In genomic region chr12:28563286-28563685, GRCh38 we compare ENCODE assay signal across 20 cellular contexts.
DNase-seq lines count a peak whose midpoint lies in the region; ATAC-seq and TF ChIP-seq lines count a peak whose summit lies in the region.
"Had no signal": no experiment of that assay in that cellular context is flagged by ENCODE, and none has a peak within 500 bp of the region (broad histone marks: within the 10 kb centered on the region; RNA-seq: fewer than 3 reads in every experiment).

No MANE protein-coding gene starts in this region.

- no peak overlapping the region for H3K9ac ChIP-seq in MM.1S (ENCODE audit: low read length)

- POLR2A ChIA-PET in WTC11 (lab: Charles Lee): no interaction called here

- no peaks in the 10 kb centered on the region for H3K36me3 ChIP-seq in MM.1S (replicated peaks; ENCODE audit: insufficient read depth, low read length)
- H3K36me3 ChIP-seq: Peyer's patch had no signal

- H3K79me2 ChIP-seq in MM.1S (ENCODE audit: low read length): no peaks in the 10 kb centered on the region

- H3K4me3 ChIP-seq in AG10803 (ENCODE audit: low read length) (no peak overlapping the region), fibroblast of mammary gland (ENCODE audit: control insufficient read depth, low read depth, low read length) (no peak overlapping the region), MM.1S (ENCODE audit: low read length) (no peak overlapping the region)
- H3K4me3 ChIP-seq: Peyer's patch had no signal

- H3K27ac Mint-ChIP-seq in WTC11: no peak overlapping the region

- no peaks in the 10 kb centered on the region for H3K27me3 Mint-ChIP-seq in WTC11 (ENCODE audit: low read depth)

- no peak for TF ChIP-seq CTCF in AG10803 (conservative IDR thresholded peaks at IDR 0.05; ENCODE audit: low read length)
- no peak for TF ChIP-seq CTCF in fibroblast of mammary gland (conservative IDR thresholded peaks at IDR 0.05; ENCODE audit: control insufficient read depth, insufficient read depth, low read depth, low read length)
- no peak for TF ChIP-seq CTCF in WTC11 (IDR thresholded peaks at IDR 0.05)
- no peak for TF ChIP-seq CTCF in MM.1S (IDR thresholded peaks at IDR 0.05; ENCODE audit: low read length)

- no peaks in the 10 kb centered on the region for H3K36me3 Mint-ChIP-seq in WTC11

- no peaks in the 10 kb centered on the region for H3K4me1 ChIP-seq in MM.1S (ENCODE audit: low read length)
- H3K4me1 ChIP-seq: Caco-2, Peyer's patch had no signal

- CTCF ChIA-PET in WTC11 (lab: Charles Lee): no interaction called here

- no peaks in the 10 kb centered on the region for H3F3A ChIP-seq in MM.1S (ENCODE audit: insufficient read depth, low read length)

- no peaks in the 10 kb centered on the region for H4K20me1 ChIP-seq in MM.1S (ENCODE audit: insufficient read depth, low read length)

- DNase-seq in AG10803 (ENCODE audit: low read depth): peak; percentile 50
- peak; percentile 12 for DNase-seq in OCI-M1 (lab: John Stamatoyannopoulos, UW)
- peak; percentile 80 for DNase-seq in fibroblast of mammary gland (ENCODE audit: low read depth)
- peak; percentile 29 for DNase-seq in stromal cell of bone marrow (ENCODE audit: low read depth)
- DNase-seq in HUDEP-2 (lab: John Stamatoyannopoulos, UW; ENCODE audit: unreplicated experiment in 76 of 76): no peak
- DNase-seq in WTC11 (ENCODE audit: low spot score): no peak
- DNase-seq in MM.1S: no peak
- no peak for DNase-seq in NOMO-1 treated with DMSO at 0.1 percent for 48 hours (lab: John Stamatoyannopoulos, UW; ENCODE audit: unreplicated experiment)
- DNase-seq: AML-193, Caco-2, DMS53, Kasumi-1, NCI-H1417, NCI-H1930, NCI-H2171, NCI-H446 treated with DMSO at 0.1 percent for 48 hours, NCI-H748 treated with DMSO at 0.1 percent for 48 hours, Peyer's patch, SHP77 had no signal

- H3K4me2 ChIP-seq in MM.1S (ENCODE audit: low read depth, low read length): no peak overlapping the region

- no peak for ATAC-seq in WTC11
- ATAC-seq: SK-N-SH treated with all-trans-retinoic acid at 6 μM for 48 hours had no signal

- H3K4me1 Mint-ChIP-seq in WTC11: no peaks in the 10 kb centered on the region

- peaks cover 4% of the 10 kb centered on the region for H3K9me3 Mint-ChIP-seq in WTC11

- H2AFZ ChIP-seq in MM.1S (ENCODE audit: low read length): no peak overlapping the region

- no peak overlapping the region for H3K4me3 Mint-ChIP-seq in WTC11

- no peak overlapping the region for H3K27ac ChIP-seq in MM.1S (ENCODE audit: low read length)
- H3K27ac ChIP-seq: Peyer's patch had no signal

- no peaks in the 10 kb centered on the region for H3K9me2 ChIP-seq in MM.1S (replicated peaks; ENCODE audit: insufficient read depth, low read length)

- H3K9me3 ChIP-seq in MM.1S (replicated peaks; ENCODE audit: insufficient read depth, low read length): no peaks in the 10 kb centered on the region; the same call in 1 of the 2 replicates
- H3K9me3 ChIP-seq: Caco-2, Peyer's patch had no signal

- no peaks in the 10 kb centered on the region for H3K27me3 ChIP-seq in MM.1S (replicated peaks; ENCODE audit: insufficient read depth, low read length)
- H3K27me3 ChIP-seq: Peyer's patch had no signal

TF ChIP-seq in WTC11, 78 proteins besides CTCF, POLR2A, EP300 and RAD21:
- TF ChIP-seq ZNF423 (CRISPR knock-in tag; IDR thresholded peaks at IDR 0.05) (no peak), ZNF512 (CRISPR knock-in tag; IDR thresholded peaks at IDR 0.05; ENCODE audit: borderline replicate concordance) (no peak)

Comparison
In these comparisons a context has a peak if more than half of its experiments do, and no peak if none do; other contexts are left out.
1. DNase-seq: peak in AG10803 (single experiment), OCI-M1 (single experiment), fibroblast of mammary gland (single experiment) and stromal cell of bone marrow (single experiment); none in HUDEP-2 (0 of 76), WTC11 (single experiment), MM.1S (single experiment) and NOMO-1 treated with DMSO at 0.1 percent for 48 hours (single experiment).